In the genomic region with DNA sequence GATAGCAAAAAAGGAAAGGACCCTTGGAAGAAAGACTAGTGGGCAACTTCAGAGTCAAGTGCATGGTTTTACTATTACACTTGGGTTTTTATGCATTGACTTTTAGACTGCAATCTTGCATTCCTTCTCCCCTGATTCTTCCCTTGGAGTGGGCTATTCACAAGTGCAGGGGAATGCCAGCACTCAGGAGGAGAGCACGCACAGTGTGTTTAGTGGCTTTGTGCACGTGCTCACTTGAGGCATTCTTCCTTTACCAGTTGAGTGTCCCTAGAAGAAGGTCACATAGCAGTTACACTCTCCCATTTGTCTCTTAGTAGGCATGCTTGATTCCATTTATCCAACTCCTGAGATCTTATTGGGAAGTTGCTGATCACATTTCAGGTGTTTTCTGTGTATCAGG, we compare ENCODE assay signal across 5 cellular contexts.
"Had no signal": no experiment of that assay in that cellular context is flagged by ENCODE, and none has a peak within 500 bp of the region (broad histone marks: within the 10 kb centered on the region; RNA-seq: fewer than 3 reads in every experiment).

No MANE protein-coding gene starts in this region.

- ATAC-seq: HepG2, K562 had no signal

- H3K27ac ChIP-seq: HL-60 had no signal

- DNase-seq: IMR-90, KBM-7 had no signal

- H3K4me3 ChIP-seq: K562 had no signal
